ENCODE assay signal across 18 cellular contexts in the genomic region with DNA sequence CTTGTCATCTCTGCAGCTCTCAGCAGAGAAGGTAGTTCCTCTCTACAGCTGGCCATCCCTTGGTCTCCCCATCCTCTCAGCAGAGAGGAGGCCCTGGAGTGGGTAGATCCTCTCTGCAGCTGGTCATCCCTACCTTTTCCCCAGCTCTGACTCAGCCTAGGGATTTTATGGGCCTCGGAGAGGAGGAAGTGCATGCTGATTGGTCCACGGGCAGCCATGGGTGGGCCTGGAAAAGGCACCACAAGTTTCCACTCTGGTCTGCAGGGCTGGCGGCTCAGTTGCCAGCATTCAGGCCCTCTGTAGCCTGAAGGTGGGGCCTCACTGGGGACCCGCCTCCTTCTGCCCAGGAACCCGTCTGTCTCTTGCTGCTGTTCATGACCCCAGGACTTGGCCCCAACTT. TPM values are rescaled to one million over a fixed set of nuclear protein-coding genes. Genes with fewer than 3 reads are reported as not detected.
A peak's percentile ranks its signal among the peaks of the same experiment; 100 is the strongest.
DNase-seq lines count a peak whose midpoint lies in the region; ATAC-seq and TF ChIP-seq lines count a peak whose summit lies in the region.
"Had no signal": no experiment of that assay in that cellular context is flagged by ENCODE, and none has a peak within 500 bp of the region (broad histone marks: within the 10 kb centered on the region; RNA-seq: fewer than 3 reads in every experiment).

No MANE protein-coding gene starts in this region.

- in situ Hi-C loops in G401 (cut with HindIII; ENCODE audit: low sequenced_read_pairs) = no loop called here

- H3K4me1 Mint-ChIP-seq in endodermal cell = no peaks in the 10 kb centered on the region
- H3K4me1 Mint-ChIP-seq: activated naive CD4-positive, alpha-beta T cell treated with anti-CD3 and anti-CD28 coated beads, Interleukin-2, amount 10 ng/mL, durations not matched to agents 7 days and 5 days had no signal

- peaks cover 18% of the 10 kb centered on the region for H3K36me3 Mint-ChIP-seq in endodermal cell (ENCODE audit: low read depth)

- no peaks in the 10 kb centered on the region for H3K4me1 ChIP-seq in BE2C
- no peaks in the 10 kb centered on the region for H3K4me1 ChIP-seq in HEK293 (ENCODE audit: control insufficient read depth, insufficient read depth, low read length)
- no peaks in the 10 kb centered on the region for H3K4me1 ChIP-seq in endodermal cell (ENCODE audit: control insufficient read depth, insufficient read depth, low read length)
- no peaks in the 10 kb centered on the region for H3K4me1 ChIP-seq in right lobe of liver

- H3K9me3 ChIP-seq in BE2C = no peaks in the 10 kb centered on the region
- no peaks in the 10 kb centered on the region for H3K9me3 ChIP-seq in HEK293 (ENCODE audit: control insufficient read depth, insufficient read depth, low read depth, low read length)
- peaks cover 11% of the 10 kb centered on the region for H3K9me3 ChIP-seq in endodermal cell (ENCODE audit: control insufficient read depth, low read length)
- no peaks in the 10 kb centered on the region for H3K9me3 ChIP-seq in right lobe of liver
- H3K9me3 ChIP-seq: ascending aorta, thoracic aorta had no signal

- H3K9ac ChIP-seq in endodermal cell (ENCODE audit: extremely low read depth, low read length, poor library complexity, severe bottlenecking) = no peak overlapping the region

- peak; percentile 24 for DNase-seq in BE2C
- peak; percentile 64 for DNase-seq in endodermal cell
- no peak for DNase-seq in right lobe of liver
- no peak for DNase-seq in stimulated activated CD4-positive, alpha-beta T cell treated with anti-CD3 and anti-CD28 coated beads, Interleukin-2, amount 100 ng/mL, for 48 hours
- no peak for DNase-seq in G401 (ENCODE audit: low spot score)
- DNase-seq: activated B cell treated with CpG ODN at 0.5 μM for 24 hours; activated CD8-positive, alpha-beta T cell treated with anti-CD3 and anti-CD28 coated beads, Interleukin-2, amount 10 ng/mL, durations not matched to agents 7 days and 5 days; activated naive CD4-positive, alpha-beta T cell treated with anti-CD3 and anti-CD28 coated beads, Interleukin-2, amount 10 ng/mL, durations not matched to agents 7 days and 5 days; activated T-cell treated with anti-CD3 and anti-CD28 coated beads, Interleukin-2, amount 50 U/mL, for 24 hours; CD4-positive, alpha-beta T cell; NCI-H1417 treated with DMSO at 0.1 percent for 48 hours; NCI-H524 treated with DMSO at 0.1 percent for 48 hours had no signal

- TF ChIP-seq CTCF in BE2C (IDR thresholded peaks at IDR 0.05; ENCODE audit: low read depth, low read length) = no peak
- TF ChIP-seq CTCF in HEK293 (tag by site-specific recombination; IDR thresholded peaks at IDR 0.05) = no peak
- TF ChIP-seq CTCF in endodermal cell (conservative IDR thresholded peaks at IDR 0.05) = no peak
- TF ChIP-seq CTCF in right lobe of liver (IDR thresholded peaks at IDR 0.05) = no peak

- 74 to 87% methylated on average over 3 to 5 of the region's 5 CpGs for WGBS in endodermal cell (ENCODE audit: insufficient coverage in 1 of 2, insufficient read length in 1 of 2), 2 experiments
- no CpG with 5 or more reads among the region's 5 CpGs for WGBS in right lobe of liver (ENCODE audit: insufficient coverage, low coverage, low lambda C conversion rate, missing lambda C conversion rate)

- ATAC-seq in right lobe of liver (peak in 3 of 4 donors; percentile 18 to 51 (median 38)), GM18861 (IDR thresholded peaks at IDR 0.05; ENCODE audit: unreplicated experiment) (no peak), GM21576 (IDR thresholded peaks at IDR 0.05; ENCODE audit: unreplicated experiment) (no peak)
- ATAC-seq: activated CD8-positive, alpha-beta T cell treated with anti-CD3 and anti-CD28 coated beads, Interleukin-2, amount 10 ng/mL, durations not matched to agents 7 days and 5 days had no signal

- H3K4me3 ChIP-seq in BE2C (ENCODE audit: low read depth, low read length) (no peak overlapping the region), HEK293 (ENCODE audit: low read depth, low read length) (no peak overlapping the region), endodermal cell (ENCODE audit: low read length) (no peak overlapping the region), right lobe of liver (no peak overlapping the region)
- H3K4me3 ChIP-seq: ascending aorta, thoracic aorta had no signal

- POLR2A ChIA-PET in HEK293 (lab: Yijun Ruan, JAX) = interaction anchor here (1.9 kb wide), 1 partner anchor 65 kb away, joined by 5 read pairs; a partner anchor contains a TSS

- H3K36me3 ChIP-seq in BE2C = no peaks in the 10 kb centered on the region
- peaks cover 0 to 21% of the 10 kb centered on the region in 2 experiments; a peak in 1 of 3 replicates for H3K36me3 ChIP-seq in HEK293 (ENCODE audit: control insufficient read depth in 2 of 2, insufficient read depth in 1 of 2, low read length in 2 of 2)
- peaks cover 20% of the 10 kb centered on the region for H3K36me3 ChIP-seq in endodermal cell (ENCODE audit: control insufficient read depth, insufficient read depth, low read length)
- H3K36me3 ChIP-seq in right lobe of liver = peaks cover 0 to 11% (median 1%) of the 10 kb centered on the region in 4 donors
- H3K36me3 ChIP-seq: thoracic aorta had no signal

- intact Hi-C loops in right lobe of liver (cut with DNase I) = no loop called here

- H3K9me3 Mint-ChIP-seq in endodermal cell = no peaks in the 10 kb centered on the region
- H3K9me3 Mint-ChIP-seq: activated B cell treated with CpG ODN at 0.5 μM for 24 hours; activated naive CD4-positive, alpha-beta T cell treated with anti-CD3 and anti-CD28 coated beads, Interleukin-2, amount 10 ng/mL, durations not matched to agents 7 days and 5 days; activated T-cell treated with anti-CD3 and anti-CD28 coated beads, Interleukin-2, amount 50 U/mL, for 24 hours; CD4-positive, alpha-beta T cell; T-helper 2 cell treated with Interferon-gamma antibody and Interleukin-4, amounts not matched to agents 5 μg/mL and 100 μg/mL, for 36 hours had no signal

- no peaks in the 10 kb centered on the region for H3K27me3 Mint-ChIP-seq in endodermal cell (ENCODE audit: insufficient read depth)
- H3K27me3 Mint-ChIP-seq: activated B cell treated with CpG ODN at 0.5 μM for 24 hours; activated naive CD4-positive, alpha-beta T cell treated with anti-CD3 and anti-CD28 coated beads, Interleukin-2, amount 10 ng/mL, durations not matched to agents 7 days and 5 days; activated T-cell treated with anti-CD3 and anti-CD28 coated beads, Interleukin-2, amount 50 U/mL, for 24 hours; CD4-positive, alpha-beta T cell had no signal

- no peaks in the 10 kb centered on the region for H3K27me3 ChIP-seq in BE2C
- H3K27me3 ChIP-seq in endodermal cell (ENCODE audit: control insufficient read depth, insufficient read depth, low read length, poor library complexity, severe bottlenecking) = no peaks in the 10 kb centered on the region
- H3K27me3 ChIP-seq in right lobe of liver = no peaks in the 10 kb centered on the region
- H3K27me3 ChIP-seq: ascending aorta had no signal

- H3K27ac Mint-ChIP-seq in endodermal cell = no peak overlapping the region
- H3K27ac Mint-ChIP-seq: activated B cell treated with CpG ODN at 0.5 μM for 24 hours; activated CD8-positive, alpha-beta T cell treated with anti-CD3 and anti-CD28 coated beads, Interleukin-2, amount 10 ng/mL, durations not matched to agents 7 days and 5 days; activated naive CD4-positive, alpha-beta T cell treated with anti-CD3 and anti-CD28 coated beads, Interleukin-2, amount 10 ng/mL, durations not matched to agents 7 days and 5 days; activated T-cell treated with anti-CD3 and anti-CD28 coated beads, Interleukin-2, amount 50 U/mL, for 24 hours; CD4-positive, alpha-beta T cell; T-helper 2 cell treated with Interferon-gamma antibody and Interleukin-4, amounts not matched to agents 5 μg/mL and 100 μg/mL, for 36 hours had no signal

- H3K27ac ChIP-seq in HEK293 (ENCODE audit: extremely low read depth, low read depth, low read length) (no peak overlapping the region), endodermal cell (ENCODE audit: low read depth, low read length) (no peak overlapping the region), right lobe of liver (no peak overlapping the region)
- H3K27ac ChIP-seq: ascending aorta, thoracic aorta had no signal

- no peak for TF ChIP-seq POLR2A in right lobe of liver (IDR thresholded peaks at IDR 0.05)

- CTCF ChIA-PET in HEK293 (lab: Yijun Ruan, JAX) = no interaction called here

- H3K4me3 Mint-ChIP-seq in endodermal cell = no peak overlapping the region
- H3K4me3 Mint-ChIP-seq: activated B cell treated with CpG ODN at 0.5 μM for 24 hours; activated CD8-positive, alpha-beta T cell treated with anti-CD3 and anti-CD28 coated beads, Interleukin-2, amount 10 ng/mL, durations not matched to agents 7 days and 5 days; activated naive CD4-positive, alpha-beta T cell treated with anti-CD3 and anti-CD28 coated beads, Interleukin-2, amount 10 ng/mL, durations not matched to agents 7 days and 5 days; activated T-cell treated with anti-CD3 and anti-CD28 coated beads, Interleukin-2, amount 50 U/mL, for 24 hours; CD4-positive, alpha-beta T cell; T-helper 2 cell treated with Interferon-gamma antibody and Interleukin-4, amounts not matched to agents 5 μg/mL and 100 μg/mL, for 36 hours had no signal

TF ChIP-seq in HEK293, 187 proteins besides CTCF, POLR2A, EP300 and RAD21 (continues in another document):
- TF ChIP-seq, protein P1, sequence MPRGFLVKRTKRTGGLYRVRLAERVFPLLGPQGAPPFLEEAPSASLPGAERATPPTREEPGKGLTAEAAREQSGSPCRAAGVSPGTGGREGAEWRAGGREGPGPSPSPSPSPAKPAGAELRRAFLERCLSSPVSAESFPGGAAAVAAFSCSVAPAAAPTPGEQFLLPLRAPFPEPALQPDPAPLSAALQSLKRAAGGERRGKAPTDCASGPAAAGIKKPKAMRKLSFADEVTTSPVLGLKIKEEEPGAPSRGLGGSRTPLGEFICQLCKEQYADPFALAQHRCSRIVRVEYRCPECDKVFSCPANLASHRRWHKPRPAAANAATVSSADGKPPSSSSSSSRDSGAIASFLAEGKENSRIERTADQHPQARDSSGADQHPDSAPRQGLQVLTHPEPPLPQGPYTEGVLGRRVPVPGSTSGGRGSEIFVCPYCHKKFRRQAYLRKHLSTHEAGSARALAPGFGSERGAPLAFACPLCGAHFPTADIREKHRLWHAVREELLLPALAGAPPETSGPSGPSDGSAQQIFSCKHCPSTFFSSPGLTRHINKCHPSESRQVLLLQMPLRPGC (tag by site-specific recombination; IDR thresholded peaks at IDR 0.05) = no peak
- no peak for TF ChIP-seq KLF10 (tag by site-specific recombination; IDR thresholded peaks at IDR 0.05)
- no peak for TF ChIP-seq ZNF335 (tag by site-specific recombination; conservative IDR thresholded peaks at IDR 0.05)
- no peak for TF ChIP-seq ZXDB (tag by site-specific recombination; IDR thresholded peaks at IDR 0.05)
- TF ChIP-seq ZNF175 (tag by site-specific recombination; IDR thresholded peaks at IDR 0.05) = no peak

RNA-seq across cellular contexts. Expression of a gene that starts 36.9 kb away (rescaled TPM):
- 7.8 TPM for polyA plus RNA-seq in BE2C (2012; ENCODE audit: insufficient read depth, insufficient read length, low read depth)
- total RNA-seq in endodermal cell = 10 to 100 TPM; 22.7 to 30.5 TPM
- 20.6 TPM for polyA plus RNA-seq in endodermal cell (2013, experiment 1 of 2)
- 21.0 TPM for polyA plus RNA-seq in endodermal cell (2013, experiment 2 of 2)
- 10 to 100 TPM; 13.0 to 34.8 (median 18.2) TPM for total RNA-seq in right lobe of liver
- total RNA-seq in G401 (2014; rRNA removed; shearing (Covaris generic)) = 7.9 and 21.4 TPM in 2 replicates

Comparison
In these comparisons a context has a peak if more than half of its experiments do, and no peak if none do; other contexts are left out.
1. DNase-seq: peak in BE2C (single experiment) and endodermal cell (single experiment); none in right lobe of liver (0 of 3), stimulated activated CD4-positive, alpha-beta T cell treated with anti-CD3 and anti-CD28 coated beads, Interleukin-2, amount 100 ng/mL, for 48 hours (0 of 2) and G401 (single experiment).
2. ATAC-seq: peak in right lobe of liver (3 of 4); none in GM18861 (single experiment) and GM21576 (single experiment).